Comparison of ENCODE assay signal across 16 cellular contexts in the genomic region with DNA sequence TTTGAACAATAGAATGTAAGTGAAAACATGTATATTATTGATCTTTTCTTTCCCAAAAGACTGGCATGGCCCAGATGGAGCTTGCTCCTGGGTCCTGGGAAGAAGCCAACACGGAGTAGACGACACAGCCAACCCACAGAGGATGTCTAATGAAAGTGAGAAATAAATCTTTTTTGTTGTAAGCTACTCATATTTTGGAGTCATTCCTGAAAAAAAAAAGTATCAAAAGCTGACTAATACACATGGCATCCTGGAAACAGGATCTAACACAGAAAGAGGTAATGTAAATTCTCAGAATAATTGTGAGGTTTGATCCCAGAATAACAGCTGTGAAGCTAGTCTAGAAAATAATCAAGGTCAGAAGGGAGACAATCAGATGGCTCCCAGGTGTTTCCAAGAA. TPM values are rescaled to one million over a fixed set of nuclear protein-coding genes. Genes with fewer than 3 reads are reported as not detected.
DNase-seq lines count a peak whose midpoint lies in the region; ATAC-seq, FAIRE-seq and TF ChIP-seq lines count a peak whose summit lies in the region.
"Had no signal": no experiment of that assay in that cellular context is flagged by ENCODE, and none has a peak within 500 bp of the region (broad histone marks: within the 10 kb centered on the region; RNA-seq: fewer than 3 reads in every experiment).

No MANE protein-coding gene starts in this region.

- TF ChIP-seq POLR2A in A549 (IDR thresholded peaks at IDR 0.05; ENCODE audit: low read length): no peak
- no peak for TF ChIP-seq POLR2A in HCT116 (IDR thresholded peaks at IDR 0.05; ENCODE audit: borderline replicate concordance, extremely low read depth, insufficient read depth, insufficient read length)

- ATAC-seq in A549 (no peak), HCT116 (peak; percentile 68)
- ATAC-seq: activated naive CD8-positive, alpha-beta T cell treated with anti-CD3 and anti-CD28 coated beads, Interleukin-2, amount 50 U/mL, for 24 hours had no signal

- H3K23ac ChIP-seq in H9 (ENCODE audit: insufficient read length, low read depth, low read length): no peak overlapping the region

- H3K9me2 ChIP-seq in HCT116 (ENCODE audit: insufficient read depth): no peaks in the 10 kb centered on the region

- H3K9ac ChIP-seq in HCT116 (ENCODE audit: low read length): 0 out of 2 replicates have a peak overlapping the region, but pooled peaks have one; percentile 2
- no peak overlapping the region for H3K9ac ChIP-seq in adipocyte (ENCODE audit: low read length)
- H3K9ac ChIP-seq in H9 (ENCODE audit: extremely low read depth, insufficient read length, low read length): no peak overlapping the region

- no peak overlapping the region for H3K14ac ChIP-seq in H9 (ENCODE audit: insufficient read depth, low read length)

- no peak overlapping the region for H2BK120ac ChIP-seq in H9 (ENCODE audit: low read depth, low read length, poor library complexity, severe bottlenecking)

- no peak overlapping the region for H3T11ph ChIP-seq in H9 (ENCODE audit: low read length)

- no TSS peak for BruUV-seq in HCT116 (replicated peaks; lab: Mats Ljungman, UMichigan)

- no peak overlapping the region for H2BK5ac ChIP-seq in H9 (ENCODE audit: insufficient read length, low read length)

- H3K4me3 ChIP-seq in A549 (no peak overlapping the region), HCT116 (replicated peaks in 1 of 2; ENCODE audit: low read depth in 1 of 2, low read length in 2 of 2) (peak overlapping the region in 1 of 2 experiments; percentile 27; a peak in 2 of 4 replicates), adipocyte (ENCODE audit: low read length) (no peak overlapping the region), foreskin fibroblast (ENCODE audit: low read depth in 1 of 2, low read length in 2 of 2) (no peak overlapping the region)

- POLR2A ChIA-PET in A549 (lab: Yijun Ruan, JAX): interaction anchor here (1.5 kb wide), 1 partner anchor 13 kb away, joined by 6 read pairs; no protein-coding TSS in a partner anchor
- POLR2A ChIA-PET in HCT116 (lab: Charles Lee): interaction anchor here (0.6 to 1.3 kb wide), 3 partner anchors 10 to 15 kb away, joined by 3 to 5 read pairs (median 3); a partner anchor contains a TSS

- TF ChIP-seq RAD21 in A549 (conservative IDR thresholded peaks at IDR 0.05 in 1 of 2, IDR thresholded peaks at IDR 0.05 in 1 of 2): no peak
- TF ChIP-seq RAD21 in HCT116 (IDR thresholded peaks at IDR 0.05; ENCODE audit: low read depth): no peak

- H3K4me1 Mint-ChIP-seq in progenitor cell of endocrine pancreas (ENCODE audit: low read depth): peaks cover 1% of the 10 kb centered on the region
- H3K4me1 Mint-ChIP-seq in H9: 0 out of 4 replicates have a peak, but pooled peaks cover 0 to 2% of the 10 kb centered on the region in 2 experiments
- H3K4me1 Mint-ChIP-seq: activated naive CD8-positive, alpha-beta T cell treated with anti-CD3 and anti-CD28 coated beads, Interleukin-2, amount 50 U/mL, for 24 hours; memory B cell had no signal

- no peak overlapping the region for H4K91ac ChIP-seq in H9 (ENCODE audit: insufficient read length, low read depth, low read length)

- H3K4me3 Mint-ChIP-seq in progenitor cell of endocrine pancreas (ENCODE audit: low read depth): no peak overlapping the region
- no peak overlapping the region for H3K4me3 Mint-ChIP-seq in H9
- H3K4me3 Mint-ChIP-seq: activated naive CD8-positive, alpha-beta T cell treated with anti-CD3 and anti-CD28 coated beads, Interleukin-2, amount 50 U/mL, for 24 hours; memory B cell had no signal

- no peaks in the 10 kb centered on the region for H3K79me1 ChIP-seq in H9 (ENCODE audit: insufficient read depth, low read depth, low read length, poor library complexity, severe bottlenecking)

- H3K23me2 ChIP-seq in H9 (ENCODE audit: insufficient read length, low read depth, low read length, poor library complexity, severe bottlenecking): no peaks in the 10 kb centered on the region

- no peak for TF ChIP-seq EP300 in A549 (IDR thresholded peaks at IDR 0.05)

- H3K4me1 ChIP-seq in A549: peaks cover 12% of the 10 kb centered on the region; the same call in 1 of the 3 replicates
- H3K4me1 ChIP-seq in HCT116 (ENCODE audit: control insufficient read depth in 1 of 2, insufficient read depth in 2 of 2, low read length in 2 of 2): peaks cover 11 to 27% of the 10 kb centered on the region in 2 experiments
- H3K4me1 ChIP-seq in adipocyte (ENCODE audit: control insufficient read depth, insufficient read depth, low read length): peaks cover 2% of the 10 kb centered on the region
- no peaks in the 10 kb centered on the region for H3K4me1 ChIP-seq in H9 (ENCODE audit: insufficient read depth, low read length)

- H3K56ac ChIP-seq in H9 (ENCODE audit: insufficient read length, low read depth, low read length): no peak overlapping the region

- peak overlapping the region; percentile 27; the same call in 1 of the 3 replicates for H3K4me2 ChIP-seq in A549
- H3K4me2 ChIP-seq in HCT116 (ENCODE audit: low read length): peak overlapping the region; percentile 70
- no peak overlapping the region for H3K4me2 ChIP-seq in H9 (ENCODE audit: insufficient read depth, insufficient read length, low read length)

- H3K79me2 ChIP-seq in HCT116 (ENCODE audit: insufficient read depth, low read length): no peaks in the 10 kb centered on the region
- H3K79me2 ChIP-seq in H9 (ENCODE audit: insufficient read depth, low read length): no peaks in the 10 kb centered on the region

- H2AFZ ChIP-seq in HCT116 (ENCODE audit: low read depth, low read length, poor library complexity, severe bottlenecking) (peak overlapping the region; percentile 89), H9 (ENCODE audit: low read length) (no peak overlapping the region)

- H2BK15ac ChIP-seq in H9 (ENCODE audit: low read depth, low read length): no peak overlapping the region

- H3K9me3 ChIP-seq in A549 (no peaks in the 10 kb centered on the region), HCT116 (ENCODE audit: control insufficient read depth in 1 of 2, insufficient read depth in 1 of 2, low read depth in 1 of 2, low read length in 2 of 2) (no peaks in the 10 kb centered on the region), adipocyte (ENCODE audit: control insufficient read depth, low read length) (no peaks in the 10 kb centered on the region), H9 (ENCODE audit: control insufficient read depth, low read depth, low read length) (no peaks in the 10 kb centered on the region)

- TF ChIP-seq CTCF in A549 (IDR thresholded peaks at IDR 0.05) (no peak), HCT116 (IDR thresholded peaks at IDR 0.05 in 2 of 3, conservative IDR thresholded peaks at IDR 0.05 in 1 of 3; ENCODE audit: borderline replicate concordance in 1 of 3, insufficient read depth in 1 of 3, low read depth in 2 of 3, low read length in 2 of 3) (no peak), foreskin fibroblast (IDR thresholded peaks at IDR 0.05; ENCODE audit: low read depth, low read length) (no peak), progenitor cell of endocrine pancreas (IDR thresholded peaks at IDR 0.05; ENCODE audit: unreplicated experiment) (no peak), H9 (conservative IDR thresholded peaks at IDR 0.05) (no peak)

- FAIRE-seq in A549 (lab: Jason Lieb, UNC): no peak
- FAIRE-seq: GM18507 had no signal

- H3K27ac ChIP-seq in A549: peak overlapping the region in 1 of 2 experiments; percentile 61; a peak in 3 of 6 replicates
- no peak overlapping the region for H3K27ac ChIP-seq in HCT116 (ENCODE audit: low read depth, low read length)
- H3K27ac ChIP-seq in H9 (ENCODE audit: insufficient read length, low read depth, low read length): no peak overlapping the region

- H3K18ac ChIP-seq in H9 (ENCODE audit: insufficient read length, low read depth, low read length): no peak overlapping the region

- no peak overlapping the region for H2BK12ac ChIP-seq in H9 (ENCODE audit: insufficient read length, low read depth, low read length)

- no peaks in the 10 kb centered on the region for H3K36me3 ChIP-seq in HCT116 (ENCODE audit: control insufficient read depth in 1 of 2, insufficient read depth in 2 of 2, low read length in 2 of 2)
- H3K36me3 ChIP-seq in adipocyte (ENCODE audit: control insufficient read depth, insufficient read depth, low read length, severe bottlenecking): no peaks in the 10 kb centered on the region

- no peak overlapping the region for H2BK20ac ChIP-seq in H9 (ENCODE audit: low read depth, low read length, poor library complexity, severe bottlenecking)

- H3K36me3 Mint-ChIP-seq in progenitor cell of endocrine pancreas (ENCODE audit: insufficient read depth) (no peaks in the 10 kb centered on the region), H9 (ENCODE audit: insufficient read depth in 1 of 3, low read depth in 3 of 3) (no peaks in the 10 kb centered on the region; a peak in 1 of 7 replicates)
- H3K36me3 Mint-ChIP-seq: memory B cell had no signal

- H3K4ac ChIP-seq in H9 (ENCODE audit: low read depth, low read length): no peak overlapping the region

- H2AK5ac ChIP-seq in H9 (ENCODE audit: insufficient read length, low read length): no peak overlapping the region

- H3K27me3 ChIP-seq in HCT116 (ENCODE audit: insufficient read depth, low read length) (no peaks in the 10 kb centered on the region), adipocyte (replicated peaks; ENCODE audit: control insufficient read depth, insufficient read depth, low read length) (no peaks in the 10 kb centered on the region), H9 (ENCODE audit: insufficient read depth, low read length) (no peaks in the 10 kb centered on the region)

- H4K8ac ChIP-seq in H9 (replicated peaks; ENCODE audit: insufficient read length, low read depth, low read length): no peak overlapping the region

- H3K27ac Mint-ChIP-seq in progenitor cell of endocrine pancreas (no peak overlapping the region), H9 (no peak overlapping the region)
- H3K27ac Mint-ChIP-seq: activated naive CD8-positive, alpha-beta T cell treated with anti-CD3 and anti-CD28 coated beads, Interleukin-2, amount 50 U/mL, for 24 hours; memory B cell had no signal

- DNase-seq in A549 (ENCODE audit: low read depth in 1 of 2, low spot score in 1 of 2): no peak
- no peak for DNase-seq in HCT116 (ENCODE audit: low read depth, low spot score)
- DNase-seq in adipocyte (ENCODE audit: low read depth): peak; percentile 22
- DNase-seq in foreskin fibroblast: peak; percentile 51 to 69
- DNase-seq in progenitor cell of endocrine pancreas (ENCODE audit: low spot score, unreplicated experiment): no peak
- no peak for DNase-seq in NCI-H2171 (lab: John Stamatoyannopoulos, UW)
- no peak for DNase-seq in stimulated activated CD4-positive, alpha-beta T cell treated with anti-CD3 and anti-CD28 coated beads, Interleukin-12 subunit alpha, Interleukin-12 subunit beta, amount 100 ng/mL, for 4 hours
- no peak for DNase-seq in H9
- DNase-seq: activated CD4-positive, CD25-positive, alpha-beta regulatory T cell; activated naive CD8-positive, alpha-beta T cell treated with anti-CD3 and anti-CD28 coated beads, Interleukin-2, amount 50 U/mL, for 24 hours; DMS79; NCI-H187; nucleus accumbens; trophoblast cell had no signal

- intact Hi-C loops in HCT116 (cut with micrococcal nuclease): no loop called here

- H4K5ac ChIP-seq in H9 (ENCODE audit: insufficient read length, low read depth, low read length): no peak overlapping the region

- no peaks in the 10 kb centered on the region for H4K20me1 ChIP-seq in HCT116 (ENCODE audit: insufficient read depth)
- H4K20me1 ChIP-seq in H9 (ENCODE audit: control insufficient read depth, insufficient read depth, insufficient read length): no peaks in the 10 kb centered on the region

- RAD21 ChIA-PET in HCT116 (lab: Charles Lee; ENCODE audit: low non-redundant PET in 1 of 2, low total read pairs in 2 of 2, uncharacterized antibody in 2 of 2, unreplicated experiment in 2 of 2): no interaction called here

- H3K9me3 Mint-ChIP-seq in progenitor cell of endocrine pancreas (ENCODE audit: low read depth) (no peaks in the 10 kb centered on the region), H9 (no peaks in the 10 kb centered on the region)
- H3K9me3 Mint-ChIP-seq: activated naive CD8-positive, alpha-beta T cell treated with anti-CD3 and anti-CD28 coated beads, Interleukin-2, amount 50 U/mL, for 24 hours; memory B cell had no signal

- WGBS in A549 (ENCODE audit: missing lambda C conversion rate): 19% methylated on average over 2 of the region's 2 CpGs
- no CpG with 5 or more reads among the region's 2 CpGs for WGBS in H9 (ENCODE audit: extremely low coverage, insufficient read length, low lambda C conversion rate)

- H3K27me3 Mint-ChIP-seq in progenitor cell of endocrine pancreas (peaks cover 2% of the 10 kb centered on the region), H9 (ENCODE audit: low read depth) (peaks cover 2% of the 10 kb centered on the region)

- CTCF ChIA-PET in A549 (lab: Yijun Ruan, JAX) (interaction anchor here (0.6 to 2.3 kb wide), 4 partner anchors 9 to 78 kb away, joined by 3 to 10 read pairs (median 4); no protein-coding TSS in a partner anchor), HCT116 (lab: Charles Lee) (interaction anchor here (1.0 to 1.4 kb wide), 3 partner anchors 11 to 13 kb away, joined by 3 to 6 read pairs (median 5); a partner anchor contains a TSS)

RNA-seq across cellular contexts. Expression of a gene that starts 12.6 kb away (rescaled TPM):
- polyA plus RNA-seq in A549 (2011; rRNA removed): 2.3 and 2.5 TPM in 2 replicates
- 0.88 and 0.90 TPM in 2 replicates for polyA plus RNA-seq in A549 (2012; cell fraction: cytosol; rRNA removed)
- 1.3 and 1.6 TPM in 2 replicates for polyA plus RNA-seq in A549 (2012; cell fraction: nucleus; rRNA removed)
- polyA plus RNA-seq in A549 (2017; fragmentation: RNase III; extraction: RNeasy Plus Mini Kit Qiagen cat#74134 plus additional on column Dnase treatment): 2.6 to 3.6 TPM (median 3.3 TPM) in 3 replicates
- 4.2 and 5.5 TPM in 2 replicates for polyA minus RNA-seq in A549 (2011; rRNA and poly(A)+ RNA removed)
- 27.2 TPM for total RNA-seq in HCT116 (2021; ENCODE audit: unreplicated experiment)
- 18.2 and 20.6 TPM in 2 replicates for polyA plus RNA-seq in HCT116 (2012)
- total RNA-seq in progenitor cell of endocrine pancreas: 7.8 and 9.5 TPM in 2 replicates
- total RNA-seq in H9 (2021): 3.8 and 3.9 TPM in 2 replicates

Comparison
In these comparisons a context has a peak if more than half of its experiments do, and no peak if none do; other contexts are left out.
1. DNase-seq: peak in adipocyte (single experiment) and foreskin fibroblast (2 of 2); none in A549 (0 of 2), HCT116 (single experiment), progenitor cell of endocrine pancreas (single experiment), NCI-H2171 (single experiment), stimulated activated CD4-positive, alpha-beta T cell treated with anti-CD3 and anti-CD28 coated beads, Interleukin-12 subunit alpha, Interleukin-12 subunit beta, amount 100 ng/mL, for 4 hours (single experiment) and H9 (single experiment).